12 cellular contexts compared by ENCODE assay signal in genomic region chr18:48002933-48003365, GRCh38.
A peak's percentile ranks its signal among the peaks of the same experiment; 100 is the strongest.
DNase-seq lines count a peak whose midpoint lies in the region; ATAC-seq and TF ChIP-seq lines count a peak whose summit lies in the region.
"Had no signal": no experiment of that assay in that cellular context is flagged by ENCODE, and none has a peak within 500 bp of the region (broad histone marks: within the 10 kb centered on the region; RNA-seq: fewer than 3 reads in every experiment).

No MANE protein-coding gene starts in this region.

- in situ Hi-C loops in astrocyte of the cerebellum (cut with HindIII; ENCODE audit: low sequenced_read_pairs), result no loop called here

- TF ChIP-seq CTCF in astrocyte of the cerebellum (IDR thresholded peaks at IDR 0.05; ENCODE audit: low read depth, low read length, missing control alignments) (no peak), GM10266 (IDR thresholded peaks at IDR 0.05; ENCODE audit: control insufficient read depth, insufficient read depth, low read depth, missing control alignments) (no peak)

- no peaks in the 10 kb centered on the region for H3K27me3 ChIP-seq in layer of hippocampus (ENCODE audit: control insufficient read depth, insufficient read depth, low read length)

- no peak overlapping the region for H3K4me3 ChIP-seq in astrocyte of the cerebellum (ENCODE audit: low read depth, low read length)

- H3K4me1 Mint-ChIP-seq in stimulated activated naive CD8-positive, alpha-beta T cell treated with anti-CD3 and anti-CD28 coated beads, Interleukin-15, amount 100 ng/mL, for 72 hours, result peaks cover 14% of the 10 kb centered on the region
- H3K4me1 Mint-ChIP-seq: central memory CD8-positive, alpha-beta T cell; nephron had no signal

- no peak overlapping the region for H3K4me3 Mint-ChIP-seq in stimulated activated naive CD8-positive, alpha-beta T cell treated with anti-CD3 and anti-CD28 coated beads, Interleukin-15, amount 100 ng/mL, for 72 hours
- H3K4me3 Mint-ChIP-seq: CD4-positive, alpha-beta memory T cell; central memory CD8-positive, alpha-beta T cell; nephron had no signal

- no peaks in the 10 kb centered on the region for H3K9me3 Mint-ChIP-seq in stimulated activated naive CD8-positive, alpha-beta T cell treated with anti-CD3 and anti-CD28 coated beads, Interleukin-15, amount 100 ng/mL, for 72 hours
- H3K9me3 Mint-ChIP-seq: central memory CD8-positive, alpha-beta T cell; nephron had no signal

- peak overlapping the region; percentile 22 for H3K27ac ChIP-seq in layer of hippocampus (ENCODE audit: low read depth, low read length)

- H3K27ac Mint-ChIP-seq in stimulated activated naive CD8-positive, alpha-beta T cell treated with anti-CD3 and anti-CD28 coated beads, Interleukin-15, amount 100 ng/mL, for 72 hours, result peak overlapping the region in 1 of 2 donors; percentile 71
- H3K27ac Mint-ChIP-seq: CD4-positive, alpha-beta memory T cell had no signal

- ATAC-seq in stimulated activated naive CD8-positive, alpha-beta T cell treated with anti-CD3 and anti-CD28 coated beads, Interleukin-15, amount 100 ng/mL, for 72 hours, result peak; percentile 31
- no peak for ATAC-seq in stimulated activated naive CD8-positive, alpha-beta T cell treated with anti-CD3 and anti-CD28 coated beads, Interleukin-15, Interleukin-2, amounts not matched to agents 100 U/mL and 50 U/mL, for 24 hours
- ATAC-seq in GM21447 (IDR thresholded peaks at IDR 0.05; ENCODE audit: unreplicated experiment), result no peak

- DNase-seq in stimulated activated naive CD8-positive, alpha-beta T cell treated with anti-CD3 and anti-CD28 coated beads, Interleukin-15, amount 100 ng/mL, for 72 hours, result no peak
- no peak for DNase-seq in stimulated activated naive CD8-positive, alpha-beta T cell treated with anti-CD3 and anti-CD28 coated beads, Interleukin-15, Interleukin-2, amounts not matched to agents 100 U/mL and 50 U/mL, for 24 hours
- peak; percentile 56 for DNase-seq in astrocyte of the cerebellum (ENCODE audit: low read depth)
- no peak for DNase-seq in GM10266 (ENCODE audit: extremely low spot score)
- no peak for DNase-seq in activated T-cell treated with anti-CD3 and anti-CD28 coated beads, Interleukin-2, amount 50 U/mL, for 48 hours
- DNase-seq in NCI-H526 treated with DMSO at 0.1 percent for 48 hours (lab: John Stamatoyannopoulos, UW), result no peak
- DNase-seq: CD4-positive, alpha-beta memory T cell; stimulated activated naive CD4-positive, alpha-beta T cell had no signal

- H3K27me3 Mint-ChIP-seq in stimulated activated naive CD8-positive, alpha-beta T cell treated with anti-CD3 and anti-CD28 coated beads, Interleukin-15, amount 100 ng/mL, for 72 hours, result peaks cover 14% of the 10 kb centered on the region
